ENCODE assay signal across 9 cellular contexts in the genomic region with DNA sequence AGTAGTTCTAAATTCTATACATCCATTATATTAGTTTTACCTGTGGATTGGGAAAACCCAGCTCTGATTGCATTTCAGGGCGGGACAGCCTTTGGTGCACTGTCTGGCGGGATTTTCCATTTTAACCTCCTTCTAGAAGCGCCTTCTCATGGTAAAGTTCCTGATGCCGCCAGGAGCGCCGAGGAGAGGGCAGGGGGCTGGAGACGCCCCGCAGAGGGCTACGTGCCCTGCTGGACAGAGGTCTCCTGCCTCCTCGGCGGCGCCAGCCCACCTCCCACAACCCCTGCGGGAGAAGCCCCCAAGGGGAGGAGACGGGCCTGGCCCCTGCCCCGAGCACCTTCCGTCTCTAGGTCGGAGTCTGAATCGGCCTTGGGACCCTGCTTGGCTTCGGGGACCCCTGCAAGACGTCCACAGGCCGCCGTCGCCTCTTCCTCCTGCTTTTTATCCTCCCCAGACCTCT. TPM values are rescaled to one million over a fixed set of nuclear protein-coding genes. Genes with fewer than 3 reads are reported as not detected.
DNase-seq lines count a peak whose midpoint lies in the region; ATAC-seq, FAIRE-seq and TF ChIP-seq lines count a peak whose summit lies in the region.
"Had no signal": no experiment of that assay in that cellular context is flagged by ENCODE, and none has a peak within 500 bp of the region (broad histone marks: within the 10 kb centered on the region; RNA-seq: fewer than 3 reads in every experiment).

No MANE protein-coding gene starts in this region.

- peak overlapping the region; percentile 72 for H3K27ac ChIP-seq in HUES48 (ENCODE audit: low read depth, low read length)
- peak overlapping the region; percentile 92 for H3K27ac ChIP-seq in neural cell (ENCODE audit: low read length)

- TF ChIP-seq EP300 in neural cell (conservative IDR thresholded peaks at IDR 0.05; ENCODE audit: poor library complexity, severe bottlenecking) = no peak

- no peaks in the 10 kb centered on the region for H4K20me1 ChIP-seq in neural cell (ENCODE audit: insufficient read depth)

- no peak for TF ChIP-seq CTCF in Calu3 (IDR thresholded peaks at IDR 0.05; ENCODE audit: unreplicated experiment)
- no peak for TF ChIP-seq CTCF in choroid plexus epithelial cell (conservative IDR thresholded peaks at IDR 0.05; ENCODE audit: low read depth, low read length)
- TF ChIP-seq CTCF in neural cell (IDR thresholded peaks at IDR 0.05; ENCODE audit: poor library complexity, severe bottlenecking) = no peak
- TF ChIP-seq CTCF in D721Med (IDR thresholded peaks at IDR 0.05; ENCODE audit: insufficient read depth, missing control alignments) = no peak

- H3K79me2 ChIP-seq in neural cell (replicated peaks; ENCODE audit: insufficient read depth, low read length) = peaks cover 22% of the 10 kb centered on the region

- peaks cover 24% of the 10 kb centered on the region for H3K27me3 Mint-ChIP-seq in Calu3 (ENCODE audit: unreplicated experiment)

- no peaks in the 10 kb centered on the region for H3K9me3 ChIP-seq in HUES48 (ENCODE audit: control insufficient read depth, insufficient read depth, low read length)
- no peaks in the 10 kb centered on the region for H3K9me3 ChIP-seq in neural cell (ENCODE audit: low read length)

- no peak for TF ChIP-seq RAD21 in neural cell (conservative IDR thresholded peaks at IDR 0.05)

- intact Hi-C loops in Calu3 (cut with micrococcal nuclease; ENCODE audit: unreplicated experiment) = no loop called here

- H3K4me3 ChIP-seq in HUES48 (ENCODE audit: low read depth, low read length) (peak overlapping the region; percentile 84), choroid plexus epithelial cell (ENCODE audit: low read depth, low read length) (peak overlapping the region; percentile 67), neural cell (ENCODE audit: low read length) (peak overlapping the region; percentile 80)

- H3F3A ChIP-seq in neural cell (ENCODE audit: insufficient read depth, low read length, poor library complexity, severe bottlenecking) = peaks cover 3% of the 10 kb centered on the region

- H3K36me3 ChIP-seq in HUES48 (ENCODE audit: control insufficient read depth, insufficient read depth, low read length) (no peaks in the 10 kb centered on the region), neural cell (ENCODE audit: insufficient read depth, low read length) (no peaks in the 10 kb centered on the region)

- 0 out of 2 replicates have a peak overlapping the region, but pooled peaks have one; percentile 10 for H3K9ac ChIP-seq in HUES48 (ENCODE audit: low read depth, low read length)
- peak overlapping the region; percentile 84 for H3K9ac ChIP-seq in neural cell (ENCODE audit: low read length)

- no TSS peak for BruUV-seq in Calu3 (replicated peaks; lab: Mats Ljungman, UMichigan)

- H3K4me2 ChIP-seq in neural cell (ENCODE audit: low read length) = peak overlapping the region; percentile 92

- DNase-seq in Calu3 = no peak
- no peak for DNase-seq in choroid plexus epithelial cell (ENCODE audit: low read depth)
- DNase-seq in D721Med (ENCODE audit: insufficient read length, low spot score) = no peak
- DNase-seq in SKM-1 (lab: John Stamatoyannopoulos, UW; ENCODE audit: unreplicated experiment) = no peak
- DNase-seq in ureter (ENCODE audit: low spot score) = no peak

- peak overlapping the region; percentile 38 for H3K27ac Mint-ChIP-seq in Calu3 (ENCODE audit: unreplicated experiment)

- H3K9me3 Mint-ChIP-seq in Calu3 (ENCODE audit: low read depth, unreplicated experiment) = no peaks in the 10 kb centered on the region

- H3K27me3 ChIP-seq in HUES48 (ENCODE audit: control insufficient read depth, insufficient read depth, low read length) (peaks cover 12% of the 10 kb centered on the region), neural cell (ENCODE audit: insufficient read depth, low read depth, low read length) (no peaks in the 10 kb centered on the region)

- CTCF ChIA-PET in Calu3 (lab: Charles Lee) = no interaction called here

- FAIRE-seq in D721Med (lab: Jason Lieb, UNC) = no peak
- FAIRE-seq: islet of Langerhans had no signal

- no peaks in the 10 kb centered on the region for H3K9me2 ChIP-seq in neural cell (ENCODE audit: insufficient read depth, low read length)

- H2AFZ ChIP-seq in neural cell (ENCODE audit: low read depth, low read length) = peak overlapping the region; percentile 35

- no peaks in the 10 kb centered on the region for H3K36me3 Mint-ChIP-seq in Calu3 (ENCODE audit: insufficient read depth, unreplicated experiment)

- peaks cover 18% of the 10 kb centered on the region for H3K4me1 Mint-ChIP-seq in Calu3 (ENCODE audit: low read depth, unreplicated experiment)

- peaks cover 21% of the 10 kb centered on the region for H3K4me1 ChIP-seq in HUES48 (ENCODE audit: control insufficient read depth, insufficient read depth, low read length)

- H3K4me3 Mint-ChIP-seq in Calu3 (ENCODE audit: low read depth, unreplicated experiment) = peak overlapping the region; percentile 65

- no peak for ATAC-seq in GM19324 (IDR thresholded peaks at IDR 0.05; ENCODE audit: low FRiP score, unreplicated experiment)

TF ChIP-seq in neural cell, 6 proteins besides CTCF, POLR2A, EP300 and RAD21:
- TF ChIP-seq SMC3 (conservative IDR thresholded peaks at IDR 0.05; ENCODE audit: poor library complexity) (peak; percentile 48), POLR2AphosphoS5 (IDR thresholded peaks at IDR 0.05) (no peak)
- TF ChIP-seq, protein P1, sequence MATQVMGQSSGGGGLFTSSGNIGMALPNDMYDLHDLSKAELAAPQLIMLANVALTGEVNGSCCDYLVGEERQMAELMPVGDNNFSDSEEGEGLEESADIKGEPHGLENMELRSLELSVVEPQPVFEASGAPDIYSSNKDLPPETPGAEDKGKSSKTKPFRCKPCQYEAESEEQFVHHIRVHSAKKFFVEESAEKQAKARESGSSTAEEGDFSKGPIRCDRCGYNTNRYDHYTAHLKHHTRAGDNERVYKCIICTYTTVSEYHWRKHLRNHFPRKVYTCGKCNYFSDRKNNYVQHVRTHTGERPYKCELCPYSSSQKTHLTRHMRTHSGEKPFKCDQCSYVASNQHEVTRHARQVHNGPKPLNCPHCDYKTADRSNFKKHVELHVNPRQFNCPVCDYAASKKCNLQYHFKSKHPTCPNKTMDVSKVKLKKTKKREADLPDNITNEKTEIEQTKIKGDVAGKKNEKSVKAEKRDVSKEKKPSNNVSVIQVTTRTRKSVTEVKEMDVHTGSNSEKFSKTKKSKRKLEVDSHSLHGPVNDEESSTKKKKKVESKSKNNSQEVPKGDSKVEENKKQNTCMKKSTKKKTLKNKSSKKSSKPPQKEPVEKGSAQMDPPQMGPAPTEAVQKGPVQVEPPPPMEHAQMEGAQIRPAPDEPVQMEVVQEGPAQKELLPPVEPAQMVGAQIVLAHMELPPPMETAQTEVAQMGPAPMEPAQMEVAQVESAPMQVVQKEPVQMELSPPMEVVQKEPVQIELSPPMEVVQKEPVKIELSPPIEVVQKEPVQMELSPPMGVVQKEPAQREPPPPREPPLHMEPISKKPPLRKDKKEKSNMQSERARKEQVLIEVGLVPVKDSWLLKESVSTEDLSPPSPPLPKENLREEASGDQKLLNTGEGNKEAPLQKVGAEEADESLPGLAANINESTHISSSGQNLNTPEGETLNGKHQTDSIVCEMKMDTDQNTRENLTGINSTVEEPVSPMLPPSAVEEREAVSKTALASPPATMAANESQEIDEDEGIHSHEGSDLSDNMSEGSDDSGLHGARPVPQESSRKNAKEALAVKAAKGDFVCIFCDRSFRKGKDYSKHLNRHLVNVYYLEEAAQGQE (IDR thresholded peaks at IDR 0.05; ENCODE audit: borderline replicate concordance) = peak; percentile 36

RNA-seq across cellular contexts. Expression of a gene that starts 1.2 kb away (rescaled TPM):
- total RNA-seq in Calu3 (2022) (0.26 and 0.42 TPM in 2 replicates), ureter (5.7 TPM)
- polyA plus RNA-seq in neural cell = 0.17 and 0.48 TPM in 2 replicates
- not detected in 2 replicates for polyA minus RNA-seq in neural cell

RNA-seq across cellular contexts. Expression of a gene that starts 11.9 kb away (rescaled TPM):
- total RNA-seq in Calu3 (2022) = 24.5 and 25.3 TPM in 2 replicates
- polyA plus RNA-seq in neural cell = 28.7 and 47.4 TPM in 2 replicates
- polyA minus RNA-seq in neural cell = 27.8 and 36.8 TPM in 2 replicates
- total RNA-seq in ureter = 25.8 TPM

RNA-seq across cellular contexts. Expression of a gene that starts 18.6 kb away (rescaled TPM):
- total RNA-seq in Calu3 (2022) = 0.14 TPM in 1 of 2 replicates, not detected in the other
- polyA plus RNA-seq in neural cell = not detected in 2 replicates
- polyA minus RNA-seq in neural cell = 0.35 TPM in 1 of 2 replicates, not detected in the other
- total RNA-seq in ureter = 8.1 TPM

RNA-seq across cellular contexts. Expression of a gene that starts 31.7 kb away (rescaled TPM):
- total RNA-seq in Calu3 (2022) = 49.3 and 55.4 TPM in 2 replicates
- 114 and 122 TPM in 2 replicates for polyA plus RNA-seq in neural cell
- 47.1 and 55.8 TPM in 2 replicates for polyA minus RNA-seq in neural cell
- total RNA-seq in ureter = 79.6 TPM

RNA-seq across cellular contexts. Expression of a gene that starts 32.0 kb away (rescaled TPM):
- total RNA-seq in Calu3 (2022) = not detected in 2 replicates
- polyA plus RNA-seq in neural cell = not detected in 2 replicates
- not detected in 2 replicates for polyA minus RNA-seq in neural cell
- not detected for total RNA-seq in ureter
